Comparison of ENCODE assay signal across 8 cellular contexts in the genomic region with DNA sequence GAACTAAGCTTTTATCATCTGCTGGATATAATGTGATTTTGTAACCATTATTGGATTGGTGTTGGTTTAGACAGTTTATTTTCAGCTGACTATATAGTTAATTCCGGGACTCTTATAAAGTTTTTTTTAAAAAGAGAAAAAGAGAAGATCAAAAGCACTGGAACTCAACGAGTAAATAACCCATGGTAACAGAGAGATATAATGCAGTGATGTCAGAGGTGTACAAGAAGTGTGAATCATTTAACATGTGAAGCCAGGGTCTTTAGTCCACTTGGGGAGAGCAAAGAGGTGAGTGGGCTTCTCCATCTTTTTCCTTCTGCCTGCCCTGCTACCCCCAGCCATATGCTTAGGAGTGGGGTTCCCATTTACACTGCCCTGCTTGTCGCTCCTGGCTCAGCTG. TPM values are rescaled to one million over a fixed set of nuclear protein-coding genes. Genes with fewer than 3 reads are reported as not detected.
DNase-seq lines count a peak whose midpoint lies in the region; ATAC-seq and TF ChIP-seq lines count a peak whose summit lies in the region.

No MANE protein-coding gene starts in this region.

- TF ChIP-seq POLR2A in transverse colon (IDR thresholded peaks at IDR 0.05) (no peak), lower leg skin (IDR thresholded peaks at IDR 0.05) (no peak)

- H3K9me3 Mint-ChIP-seq in activated naive CD4-positive, alpha-beta T cell treated with anti-CD3 and anti-CD28 coated beads, Interleukin-2, amount 10 ng/mL, durations not matched to agents 7 days and 5 days: no peaks in the 10 kb centered on the region
- no peaks in the 10 kb centered on the region for H3K9me3 Mint-ChIP-seq in activated T-helper 17 cell treated with anti-CD3 and anti-CD28 coated beads, Interleukin-2, amount 50 U/mL, for 72 hours

- TF ChIP-seq EP300 in transverse colon (IDR thresholded peaks at IDR 0.05; ENCODE audit: low read depth): no peak

- peak overlapping the region; percentile 80 for H3K4me3 Mint-ChIP-seq in activated naive CD4-positive, alpha-beta T cell treated with anti-CD3 and anti-CD28 coated beads, Interleukin-2, amount 10 ng/mL, durations not matched to agents 7 days and 5 days
- H3K4me3 Mint-ChIP-seq in activated T-helper 17 cell treated with anti-CD3 and anti-CD28 coated beads, Interleukin-2, amount 50 U/mL, for 72 hours: peak overlapping the region; percentile 93

- H3K36me3 ChIP-seq in left lung: peaks cover 0 to 38% of the 10 kb centered on the region in 2 donors
- H3K36me3 ChIP-seq in transverse colon: peaks cover 0 to 8% (median under 1%) of the 10 kb centered on the region in 4 donors

- DNase-seq in activated naive CD4-positive, alpha-beta T cell treated with anti-CD3 and anti-CD28 coated beads, Interleukin-2, amount 10 ng/mL, durations not matched to agents 7 days and 5 days: no peak
- DNase-seq in activated naive CD4-positive, alpha-beta T cell (lab: John Stamatoyannopoulos, UW): no peak
- DNase-seq in left lung (no peak), transverse colon (no peak), DMS 273 (lab: John Stamatoyannopoulos, UW; ENCODE audit: unreplicated experiment) (no peak), lower leg skin (ENCODE audit: low spot score in 2 of 2) (no peak), activated gamma-delta T cell (lab: John Stamatoyannopoulos, UW) (no peak)

- in situ Hi-C loops in transverse colon (cut with MboI; ENCODE audit: low pct_ligation_motif_present in 1 of 4, low pct_unique_long_range_greater_than_20kb in 1 of 4, low sequenced_read_pairs in 3 of 4): no loop called here

- WGBS in transverse colon (ENCODE audit: low coverage in 1 of 2), 2 donors: 40 to 56% methylated on average over 3 of the region's 3 CpGs
- 45 to 46% methylated on average over 3 of the region's 3 CpGs for WGBS in lower leg skin, 2 donors

- H3K9me3 ChIP-seq in left lung (no peaks in the 10 kb centered on the region), transverse colon (no peaks in the 10 kb centered on the region)

- H3K36me3 Mint-ChIP-seq in activated naive CD4-positive, alpha-beta T cell treated with anti-CD3 and anti-CD28 coated beads, Interleukin-2, amount 10 ng/mL, durations not matched to agents 7 days and 5 days: peaks cover 35% of the 10 kb centered on the region
- H3K36me3 Mint-ChIP-seq in activated T-helper 17 cell treated with anti-CD3 and anti-CD28 coated beads, Interleukin-2, amount 50 U/mL, for 72 hours (ENCODE audit: low read depth): peaks cover 70% of the 10 kb centered on the region

- intact Hi-C loops in left lung (cut with DNase I) (no loop called here), transverse colon (cut with DNase I; ENCODE audit: low total_unique reads) (no loop called here), lower leg skin (cut with DNase I; ENCODE audit: low total_unique reads) (no loop called here)

- CTCF ChIA-PET in activated naive CD4-positive, alpha-beta T cell treated with anti-CD3 and anti-CD28 coated beads, Interleukin-2, amount 10 ng/mL, durations not matched to agents 7 days and 5 days (lab: Charles Lee): interaction anchor here (1.0 to 1.1 kb wide), 2 partner anchors 14 to 52 kb away, joined by 3 to 4 read pairs; no protein-coding TSS in a partner anchor

- H3K27me3 Mint-ChIP-seq in activated naive CD4-positive, alpha-beta T cell treated with anti-CD3 and anti-CD28 coated beads, Interleukin-2, amount 10 ng/mL, durations not matched to agents 7 days and 5 days: no peaks in the 10 kb centered on the region
- no peaks in the 10 kb centered on the region for H3K27me3 Mint-ChIP-seq in activated T-helper 17 cell treated with anti-CD3 and anti-CD28 coated beads, Interleukin-2, amount 50 U/mL, for 72 hours

- H3K27ac Mint-ChIP-seq in activated naive CD4-positive, alpha-beta T cell treated with anti-CD3 and anti-CD28 coated beads, Interleukin-2, amount 10 ng/mL, durations not matched to agents 7 days and 5 days: peak overlapping the region; percentile 6
- peak overlapping the region; percentile 93 for H3K27ac Mint-ChIP-seq in activated T-helper 17 cell treated with anti-CD3 and anti-CD28 coated beads, Interleukin-2, amount 50 U/mL, for 72 hours

- peak overlapping the region; percentile 88 to 93 for H3K4me3 ChIP-seq in left lung
- peak overlapping the region in 1 of 4 donors; percentile 86 for H3K4me3 ChIP-seq in transverse colon
- no peak overlapping the region for H3K4me3 ChIP-seq in lower leg skin (ENCODE audit: low read depth, poor library complexity, severe bottlenecking)

- H3K4me1 ChIP-seq in left lung: peaks cover 12 to 51% of the 10 kb centered on the region in 2 donors
- peaks cover 6 to 47% (median 34%) of the 10 kb centered on the region in 4 donors for H3K4me1 ChIP-seq in transverse colon

- H3K27ac ChIP-seq in left lung (peak overlapping the region; percentile 37 to 98), transverse colon (peak overlapping the region; percentile 97 to 100 (median 98))

- TF ChIP-seq CTCF in left lung (IDR thresholded peaks at IDR 0.05): no peak
- no peak for TF ChIP-seq CTCF in transverse colon (IDR thresholded peaks at IDR 0.05)
- no peak for TF ChIP-seq CTCF in lower leg skin (IDR thresholded peaks at IDR 0.05)

- H3K4me1 Mint-ChIP-seq in activated naive CD4-positive, alpha-beta T cell treated with anti-CD3 and anti-CD28 coated beads, Interleukin-2, amount 10 ng/mL, durations not matched to agents 7 days and 5 days: peaks cover 55% of the 10 kb centered on the region
- H3K4me1 Mint-ChIP-seq in activated T-helper 17 cell treated with anti-CD3 and anti-CD28 coated beads, Interleukin-2, amount 50 U/mL, for 72 hours: peaks cover 41% of the 10 kb centered on the region

- ATAC-seq in activated T-helper 17 cell treated with anti-CD3 and anti-CD28 coated beads, Interleukin-2, amount 50 U/mL, for 72 hours (replicated peaks): no peak
- ATAC-seq in left lung: no peak

- no peaks in the 10 kb centered on the region for H3K27me3 ChIP-seq in left lung
- H3K27me3 ChIP-seq in transverse colon: no peaks in the 10 kb centered on the region

RNA-seq across cellular contexts. Expression of a gene that starts 3.2 kb away (rescaled TPM):
- 10 to 100 TPM; 60.5 to 81.9 TPM for total RNA-seq in activated T-helper 17 cell treated with anti-CD3 and anti-CD28 coated beads, Interleukin-2, amount 50 U/mL, for 72 hours
- total RNA-seq in left lung: 100 to 1,000 TPM; 121 to 201 TPM
- 100 to 1,000 TPM in 3 of 4 donors, 10 to 100 TPM in 1; 79.5 to 215 (median 136) TPM for total RNA-seq in transverse colon
- 100 to 1,000 TPM in 1 of 4 donors, 10 to 100 TPM in 3; 84.1 to 149 (median 91.4) TPM for total RNA-seq in lower leg skin

RNA-seq across cellular contexts. Expression of a gene that starts 52.9 kb away (rescaled TPM):
- total RNA-seq in activated T-helper 17 cell treated with anti-CD3 and anti-CD28 coated beads, Interleukin-2, amount 50 U/mL, for 72 hours: 1 to 10 TPM; 5.1 to 7.7 TPM
- total RNA-seq in left lung (10 to 100 TPM; 27.1 to 31.3 TPM), transverse colon (10 to 100 TPM in 1 of 4 donors, 1 to 10 TPM in 3; 1.2 to 13.5 (median 4.9) TPM), lower leg skin (10 to 100 TPM in 2 of 4 donors, 1 to 10 TPM in 2; 6.9 to 21.7 (median 9.3) TPM)
